10 cellular contexts compared by ENCODE assay signal in genomic region chr11:12066056-12066798, GRCh38. TPM values are rescaled to one million over a fixed set of nuclear protein-coding genes. Genes with fewer than 3 reads are reported as not detected.
DNase-seq lines count a peak whose midpoint lies in the region; ATAC-seq and TF ChIP-seq lines count a peak whose summit lies in the region.
"Had no signal": no experiment of that assay in that cellular context is flagged by ENCODE, and none has a peak within 500 bp of the region (broad histone marks: within the 10 kb centered on the region; RNA-seq: fewer than 3 reads in every experiment).

No MANE protein-coding gene starts in this region.

- H3K9ac ChIP-seq in IMR-90 (ENCODE audit: low read depth, low read length) (peak overlapping the region; percentile 6; the same call in 1 of the 2 replicates), mesendoderm (ENCODE audit: low read length) (no peak overlapping the region)
- H3K9ac ChIP-seq: parathyroid adenoma had no signal

- no peaks in the 10 kb centered on the region for H4K20me1 ChIP-seq in IMR-90 (ENCODE audit: insufficient read depth, low read length)

- H4K8ac ChIP-seq in IMR-90 (ENCODE audit: low read depth in 2 of 2, low read length in 2 of 2) (peak overlapping the region; percentile 86 to 98), mesendoderm (ENCODE audit: low read depth, low read length) (no peak overlapping the region)

- ATAC-seq in IMR-90 (ENCODE audit: low read depth): peak; percentile 80
- ATAC-seq in T-helper 17 cell: no peak
- no peak for ATAC-seq in GM21381 (IDR thresholded peaks at IDR 0.05; ENCODE audit: unreplicated experiment)

- peaks cover 0 to 17% of the 10 kb centered on the region in 2 experiments; a peak in 1 of 4 replicates for H3K79me1 ChIP-seq in IMR-90 (ENCODE audit: low read depth in 1 of 2, low read length in 2 of 2)
- no peaks in the 10 kb centered on the region for H3K79me1 ChIP-seq in mesendoderm (ENCODE audit: low read length)

- TF ChIP-seq POLR2A in IMR-90 (IDR thresholded peaks at IDR 0.05; ENCODE audit: low read depth, low read length): no peak

- peaks cover 16% of the 10 kb centered on the region for H3K4me1 Mint-ChIP-seq in T-helper 17 cell
- H3K4me1 Mint-ChIP-seq: IgD-negative memory B cell had no signal

- dilution Hi-C loops in IMR-90 (cut with HindIII; ENCODE audit: low sequenced_read_pairs, unreplicated experiment): no loop called here

- H2BK120ac ChIP-seq in IMR-90 (ENCODE audit: low read depth, low read length) (peak overlapping the region; percentile 100), mesendoderm (ENCODE audit: low read depth, low read length) (no peak overlapping the region)

- peak overlapping the region; percentile 99 for H2BK15ac ChIP-seq in IMR-90 (ENCODE audit: low read depth, low read length)
- H2BK15ac ChIP-seq in mesendoderm (replicated peaks; ENCODE audit: low read depth): no peak overlapping the region

- CTCF ChIA-PET in IMR-90 (lab: Yijun Ruan, JAX): interaction anchor here (0.8 to 1.2 kb wide), 2 partner anchors 11 to 21 kb away, joined by 3 to 5 read pairs; no protein-coding TSS in a partner anchor

- H2BK5ac ChIP-seq in IMR-90 (ENCODE audit: low read depth, low read length, poor library complexity, severe bottlenecking) (peak overlapping the region; percentile 100), mesendoderm (ENCODE audit: low read length) (peak overlapping the region; percentile 43)

- peak overlapping the region; percentile 99 for H2AK5ac ChIP-seq in IMR-90 (ENCODE audit: low read depth, low read length)
- no peak overlapping the region for H2AK5ac ChIP-seq in mesendoderm (ENCODE audit: low read length)

- H3K4me1 ChIP-seq in IMR-90 (ENCODE audit: control insufficient read depth, insufficient read depth, low read length) (peaks cover 20% of the 10 kb centered on the region), mesendoderm (ENCODE audit: control insufficient read depth, low read depth, low read length) (peaks cover 8% of the 10 kb centered on the region)
- H3K4me1 ChIP-seq: parathyroid adenoma had no signal

- BruUV-seq in IMR-90 (replicated peaks; lab: Mats Ljungman, UMichigan): TSS peak; percentile 95

- H3K9me3 ChIP-seq in IMR-90 (ENCODE audit: control insufficient read depth, insufficient read depth, low read length) (no peaks in the 10 kb centered on the region; the same call in 1 of the 2 replicates), T-helper 17 cell (ENCODE audit: control insufficient read depth, low read length, poor library complexity, severe bottlenecking) (no peaks in the 10 kb centered on the region)

- H3K4me3 Mint-ChIP-seq in T-helper 17 cell: no peak overlapping the region
- H3K4me3 Mint-ChIP-seq: IgD-negative memory B cell had no signal

- peaks cover 7% of the 10 kb centered on the region for H3K27me3 Mint-ChIP-seq in T-helper 17 cell

- peak overlapping the region; percentile 25; the same call in 1 of the 2 replicates for H3K4me2 ChIP-seq in IMR-90 (ENCODE audit: low read depth, low read length)
- no peak overlapping the region for H3K4me2 ChIP-seq in mesendoderm (ENCODE audit: low read length)

- H3K27ac ChIP-seq in IMR-90 (ENCODE audit: insufficient read depth, low read length) (peak overlapping the region; percentile 98), mesendoderm (ENCODE audit: low read depth, low read length) (peak overlapping the region; percentile 69)
- H3K27ac ChIP-seq: parathyroid adenoma had no signal

- H3K14ac ChIP-seq in IMR-90 (replicated peaks; ENCODE audit: low read depth, low read length): peak overlapping the region; percentile 98

- no peaks in the 10 kb centered on the region for H3K79me2 ChIP-seq in mesendoderm (ENCODE audit: control insufficient read depth, insufficient read depth, low read length)
- H3K79me2 ChIP-seq: parathyroid adenoma had no signal

- H3K36me3 Mint-ChIP-seq in T-helper 17 cell (ENCODE audit: low read depth): peaks cover 2% of the 10 kb centered on the region
- H3K36me3 Mint-ChIP-seq: IgD-negative memory B cell had no signal

- peak overlapping the region; percentile 100 for H2BK20ac ChIP-seq in IMR-90 (ENCODE audit: low read depth, low read length)

- DNase-seq in ACHN (peak; percentile 97), IMR-90 (peak; percentile 98), choroid plexus epithelial cell (ENCODE audit: low read depth) (peak; percentile 79), mesendoderm (peak; percentile 96), NCI-H1092 treated with DMSO at 0.1 percent for 48 hours (lab: John Stamatoyannopoulos, UW) (no peak), T-helper 17 cell (no peak)
- DNase-seq in activated T-cell treated with anti-CD3 and anti-CD28 coated beads, Interleukin-2, amount 50 U/mL, for 48 hours: no peak

- POLR2A ChIA-PET in IMR-90 (lab: Charles Lee; ENCODE audit: unreplicated experiment): interaction anchor here (0.6 to 3.3 kb wide), 2 partner anchors 21 to 1237 kb away, joined by 3 to 17 read pairs; no protein-coding TSS in a partner anchor

- H3K18ac ChIP-seq in IMR-90 (ENCODE audit: low read depth, low read length): peak overlapping the region; percentile 73
- no peak overlapping the region for H3K18ac ChIP-seq in mesendoderm (ENCODE audit: low read length)

- H3K4ac ChIP-seq in IMR-90 (ENCODE audit: low read depth, low read length) (peak overlapping the region; percentile 99), mesendoderm (ENCODE audit: low read depth, low read length) (no peak overlapping the region)

- H3K23ac ChIP-seq in IMR-90 (ENCODE audit: low read depth, low read length) (peak overlapping the region; percentile 98), mesendoderm (ENCODE audit: low read length) (no peak overlapping the region)

- peak overlapping the region; percentile 87 for H2AFZ ChIP-seq in IMR-90 (replicated peaks; ENCODE audit: low read length, poor library complexity)
- H2AFZ ChIP-seq: parathyroid adenoma had no signal

- H3K27ac Mint-ChIP-seq in T-helper 17 cell: no peak overlapping the region

- H3K27me3 ChIP-seq in IMR-90 (ENCODE audit: control insufficient read depth, insufficient read depth, low read length) (no peaks in the 10 kb centered on the region), mesendoderm (ENCODE audit: insufficient read depth, low read length, poor library complexity) (no peaks in the 10 kb centered on the region)

- H4K5ac ChIP-seq in IMR-90 (ENCODE audit: low read depth, low read length) (peak overlapping the region; percentile 87), mesendoderm (ENCODE audit: low read length) (no peak overlapping the region)

- H3K9me1 ChIP-seq in IMR-90 (ENCODE audit: insufficient read depth, low read length): peaks cover 12% of the 10 kb centered on the region

- no peak overlapping the region for H3K4me3 ChIP-seq in IMR-90 (ENCODE audit: insufficient read depth, low read depth, low read length)
- no peak overlapping the region for H3K4me3 ChIP-seq in choroid plexus epithelial cell (ENCODE audit: low read depth, low read length)
- no peak overlapping the region for H3K4me3 ChIP-seq in mesendoderm (ENCODE audit: low read length)

- intact Hi-C loops in IMR-90 (cut with micrococcal nuclease): no loop called here

- no CpG with 5 or more reads among the region's 7 CpGs for WGBS in IMR-90 (ENCODE audit: extremely low coverage in 2 of 2, insufficient read length in 1 of 2), 2 experiments
- no CpG with 5 or more reads among the region's 7 CpGs for WGBS in mesendoderm (ENCODE audit: extremely low coverage, insufficient coverage, low lambda C conversion rate)

- TF ChIP-seq RAD21 in IMR-90 (IDR thresholded peaks at IDR 0.05; ENCODE audit: low read length): no peak

- in situ Hi-C loops in ACHN (cut with HindIII; ENCODE audit: low pct_ligation_motif_present, low pct_unique_long_range_greater_than_20kb, low sequenced_read_pairs) (no loop called here), IMR-90 (cut with MboI; ENCODE audit: low sequenced_read_pairs) (no loop called here)

- no peaks in the 10 kb centered on the region for H3K36me3 ChIP-seq in IMR-90 (ENCODE audit: control insufficient read depth, insufficient read depth, low read length)
- H3K36me3 ChIP-seq in mesendoderm (ENCODE audit: control insufficient read depth, insufficient read depth, low read length): no peaks in the 10 kb centered on the region

- TF ChIP-seq CTCF in IMR-90 (conservative IDR thresholded peaks at IDR 0.05; ENCODE audit: low read depth, low read length) (no peak), choroid plexus epithelial cell (conservative IDR thresholded peaks at IDR 0.05; ENCODE audit: low read depth, low read length) (no peak)

- peak overlapping the region; percentile 100 for H4K91ac ChIP-seq in IMR-90 (ENCODE audit: insufficient read depth, low read depth, low read length)

- peak overlapping the region; percentile 99 for H2AK9ac ChIP-seq in IMR-90 (replicated peaks; ENCODE audit: low read depth, low read length, poor library complexity)

- H3K56ac ChIP-seq in IMR-90 (ENCODE audit: extremely low read depth, insufficient read depth, low read length) (peak overlapping the region; percentile 86), mesendoderm (ENCODE audit: low read length) (peak overlapping the region; percentile 22)

TF ChIP-seq in IMR-90, 13 proteins besides CTCF, POLR2A, EP300 and RAD21 (continues in another document):
- peak; percentile 86 for TF ChIP-seq BHLHE40 (IDR thresholded peaks at IDR 0.05; ENCODE audit: low read depth, low read length)
- TF ChIP-seq RFX5 (IDR thresholded peaks at IDR 0.05; ENCODE audit: low read depth, low read length): no peak
- TF ChIP-seq RCOR1 (IDR thresholded peaks at IDR 0.05; ENCODE audit: insufficient replicate concordance, low read length): peak; percentile 77
- peak; percentile 100 for TF ChIP-seq CEBPB (IDR thresholded peaks at IDR 0.05; ENCODE audit: low read depth, low read length)
- TF ChIP-seq NFE2L2 (IDR thresholded peaks at IDR 0.05; ENCODE audit: low read depth, low read length): no peak
- peak; percentile 99 for TF ChIP-seq FOS (IDR thresholded peaks at IDR 0.05; ENCODE audit: low read depth, low read length)
- TF ChIP-seq MXI1 (IDR thresholded peaks at IDR 0.05; ENCODE audit: borderline replicate concordance, low read depth, low read length): no peak
- TF ChIP-seq SMC3 (IDR thresholded peaks at IDR 0.05; ENCODE audit: low read depth, low read length): no peak; the same call in 1 of the 2 replicates
- TF ChIP-seq MAFK (IDR thresholded peaks at IDR 0.05; ENCODE audit: low read depth, low read length): no peak

RNA-seq across cellular contexts. Expression of gene MICAL2, which starts 44.2 kb away (rescaled TPM):
- total RNA-seq in IMR-90 (2012; rRNA removed) (285 and 336 TPM in 2 replicates), T-helper 17 cell (10 to 100 TPM; 52.0 to 66.9 TPM)
- polyA plus RNA-seq in IMR-90 (2012; rRNA removed): 141 and 170 TPM in 2 replicates
- polyA plus RNA-seq in IMR-90 (2012; cell fraction: cytosol; rRNA removed): 63.9 and 84.9 TPM in 2 replicates
- polyA plus RNA-seq in IMR-90 (2012; cell fraction: nucleus; rRNA removed; ENCODE audit: low replicate concordance): 109 and 162 TPM in 2 replicates
- polyA plus RNA-seq in mesendoderm (2013, experiment 1 of 2): 6.5 TPM
- 7.2 TPM for polyA plus RNA-seq in mesendoderm (2013, experiment 2 of 2)

RNA-seq across cellular contexts. Expression of gene DKK3, which starts 57.8 kb away (rescaled TPM):
- total RNA-seq in IMR-90 (2012; rRNA removed): 348 and 453 TPM in 2 replicates
- 838 and 964 TPM in 2 replicates for polyA plus RNA-seq in IMR-90 (2012; rRNA removed)
- 812 and 1,206 TPM in 2 replicates for polyA plus RNA-seq in IMR-90 (2012; cell fraction: cytosol; rRNA removed)
- 383 and 412 TPM in 2 replicates for polyA plus RNA-seq in IMR-90 (2012; cell fraction: nucleus; rRNA removed; ENCODE audit: low replicate concordance)
- polyA plus RNA-seq in mesendoderm (2013, experiment 1 of 2): 17.5 TPM
- polyA plus RNA-seq in mesendoderm (2013, experiment 2 of 2): 17.2 TPM
- 1 to 10 TPM in 1 of 2 donors, under 1 TPM in 1; 0.91 to 1.6 TPM for total RNA-seq in T-helper 17 cell
- polyA plus RNA-seq: IgD-negative memory B cell had no signal

Comparison
In these comparisons a context has a peak if more than half of its experiments do, and no peak if none do; other contexts are left out.
1. DNase-seq: peak in ACHN (single experiment), IMR-90 (single experiment), choroid plexus epithelial cell (single experiment) and mesendoderm (single experiment); none in NCI-H1092 treated with DMSO at 0.1 percent for 48 hours (single experiment), activated T-cell treated with anti-CD3 and anti-CD28 coated beads, Interleukin-2, amount 50 U/mL, for 48 hours (0 of 2) and T-helper 17 cell (0 of 3).
2. RNA of gene DKK3, which starts 57.8 kb away (total RNA-seq): 348 to 453 TPM in IMR-90; 0.91 to 1.6 TPM in T-helper 17 cell; every median in the first group is over 100 times any median in the second.